Comparison of ENCODE assay signal across 8 cellular contexts in the genomic region with DNA sequence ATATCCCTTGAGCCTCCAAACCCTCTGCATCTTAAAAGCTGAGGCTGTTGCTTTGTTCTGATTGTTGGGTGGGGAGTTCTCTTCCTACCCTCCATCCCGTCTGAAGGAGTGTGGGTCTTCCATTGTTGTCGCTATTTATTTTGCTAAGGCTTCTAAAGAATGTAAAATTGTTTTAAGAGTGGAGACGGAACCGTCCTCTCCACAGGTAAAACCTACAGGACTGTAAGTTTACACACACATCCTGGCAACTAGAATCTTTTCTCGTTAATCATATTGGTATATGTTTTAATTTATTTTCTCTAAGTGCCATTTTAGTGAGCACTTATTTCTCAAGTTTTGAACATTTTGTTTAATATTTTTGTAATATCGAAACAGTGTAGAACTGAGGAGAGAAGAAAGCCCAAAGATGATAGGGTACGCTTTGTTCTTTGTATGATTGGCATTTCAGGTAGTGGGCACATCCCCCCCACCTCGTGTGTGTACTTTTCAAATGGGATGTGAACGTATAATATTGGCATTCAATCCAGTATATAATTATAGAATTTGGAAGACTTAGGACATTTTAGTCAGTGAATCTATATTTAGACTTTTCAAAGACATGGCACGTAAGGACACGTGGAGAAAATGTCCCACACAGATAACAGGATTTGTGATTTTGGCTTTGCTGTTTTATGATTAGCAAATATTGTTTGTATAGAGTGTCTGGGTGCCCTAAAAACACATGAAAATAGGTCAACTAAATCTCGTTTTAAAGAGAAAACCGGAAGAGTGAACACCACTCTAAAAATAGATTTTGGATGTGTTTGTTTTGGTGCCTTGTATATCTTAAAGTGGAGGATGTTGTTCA. TPM values are rescaled to one million over a fixed set of nuclear protein-coding genes. Genes with fewer than 3 reads are reported as not detected.
DNase-seq lines count a peak whose midpoint lies in the region; ATAC-seq, FAIRE-seq and TF ChIP-seq lines count a peak whose summit lies in the region.

No MANE protein-coding gene starts in this region.

- H3K27ac Mint-ChIP-seq in osteocyte (ENCODE audit: unreplicated experiment) = peak overlapping the region; percentile 99

- H3K9me2 ChIP-seq in PC-9 (ENCODE audit: insufficient read depth) = no peaks in the 10 kb centered on the region

- no peak for TF ChIP-seq RAD21 in A549 (conservative IDR thresholded peaks at IDR 0.05 in 1 of 2, IDR thresholded peaks at IDR 0.05 in 1 of 2)

- no peak for TF ChIP-seq POLR2A in A549 (IDR thresholded peaks at IDR 0.05; ENCODE audit: low read length)

- 2% methylated on average over 13 of the region's 13 CpGs for WGBS in A549 (ENCODE audit: missing lambda C conversion rate)

- no peak for FAIRE-seq in A549 (lab: Jason Lieb, UNC)

- no peaks in the 10 kb centered on the region for H3K27me3 Mint-ChIP-seq in osteocyte (ENCODE audit: unreplicated experiment)

- CTCF ChIA-PET in A549 (lab: Yijun Ruan, JAX) = interaction anchor here (1.0 kb wide), 1 partner anchor 81 kb away, joined by 3 read pairs; no protein-coding TSS in a partner anchor
- CTCF ChIA-PET in PC-9 (lab: Charles Lee) = no interaction called here

- peak overlapping the region; percentile 99 for H3K4me3 Mint-ChIP-seq in osteocyte (ENCODE audit: unreplicated experiment)

- H2AFZ ChIP-seq in PC-9 = peak overlapping the region; percentile 91

- peaks cover 12% of the 10 kb centered on the region for H3K36me3 ChIP-seq in PC-9 (ENCODE audit: low read depth)

- POLR2A ChIA-PET in A549 (lab: Yijun Ruan, JAX) (interaction anchor here (1.0 to 1.5 kb wide), 2 partner anchors 12 to 29 kb away, joined by 3 read pairs; no protein-coding TSS in a partner anchor), PC-9 (lab: Charles Lee; ENCODE audit: unreplicated experiment) (no interaction called here)

- peak in 1 of 2 experiments; percentile 24; a peak in 3 of 6 replicates for ATAC-seq in A549

- H4K20me1 ChIP-seq in PC-9 (ENCODE audit: insufficient read depth) = peaks cover 13% of the 10 kb centered on the region

- peaks cover 62% of the 10 kb centered on the region for H3K79me2 ChIP-seq in PC-9 (ENCODE audit: low read depth)

- BruUV-seq in PC-9 (replicated peaks; lab: Mats Ljungman, UMichigan) = no TSS peak

- H3F3A ChIP-seq in PC-9 (ENCODE audit: insufficient read depth, low read depth) = peaks cover 7% of the 10 kb centered on the region; the same call in 1 of the 2 replicates

- peak in 1 of 2 experiments; percentile 1 for DNase-seq in A549 (ENCODE audit: low read depth in 1 of 2, low spot score in 1 of 2)
- peak; percentile 29 for DNase-seq in GM20000 (ENCODE audit: low spot score)
- no peak for DNase-seq in PC-9
- DNase-seq in epithelial cell of prostate (ENCODE audit: low read depth, low spot score) = no peak
- DNase-seq in osteocyte (ENCODE audit: extremely low spot score, unreplicated experiment) = no peak
- DNase-seq in NCI-H510A treated with DMSO at 0.1 percent for 48 hours (lab: John Stamatoyannopoulos, UW) = no peak
- no peak for DNase-seq in NCI-H524 (lab: John Stamatoyannopoulos, UW)
- no peak for DNase-seq in NCI-H1694 treated with DMSO at 0.1 percent for 48 hours (lab: John Stamatoyannopoulos, UW)

- no peaks in the 10 kb centered on the region for H3K9me3 Mint-ChIP-seq in osteocyte (ENCODE audit: unreplicated experiment)

- H3K27ac ChIP-seq in A549 (peak overlapping the region; percentile 86 to 100), PC-9 (peak overlapping the region; percentile 85), epithelial cell of prostate (peak overlapping the region; percentile 93)

- H3K9me3 ChIP-seq in A549 = no peaks in the 10 kb centered on the region
- H3K9me3 ChIP-seq in PC-9 (ENCODE audit: insufficient read depth, low read depth) = no peaks in the 10 kb centered on the region

- H3K4me2 ChIP-seq in A549 (peak overlapping the region; percentile 90), PC-9 (peak overlapping the region; percentile 92)

- peaks cover 46% of the 10 kb centered on the region for H3K4me1 Mint-ChIP-seq in osteocyte (ENCODE audit: unreplicated experiment)

- H3K27me3 ChIP-seq in PC-9 (ENCODE audit: insufficient read depth, low read depth) = no peaks in the 10 kb centered on the region

- TF ChIP-seq CTCF in A549 (IDR thresholded peaks at IDR 0.05) (no peak), GM20000 (IDR thresholded peaks at IDR 0.05; ENCODE audit: extremely low read depth, missing control alignments) (no peak), PC-9 (conservative IDR thresholded peaks at IDR 0.05) (no peak), osteocyte (IDR thresholded peaks at IDR 0.05) (no peak)

- peaks cover 5% of the 10 kb centered on the region for H3K36me3 Mint-ChIP-seq in osteocyte (ENCODE audit: unreplicated experiment)

- H3K4me1 ChIP-seq in A549 (peaks cover 17% of the 10 kb centered on the region), PC-9 (replicated peaks; ENCODE audit: insufficient read depth) (peaks cover 30% of the 10 kb centered on the region)

- intact Hi-C loops in PC-9 (cut with micrococcal nuclease; ENCODE audit: unreplicated experiment) = loop anchor here (1.0 to 10.0 kb wide), 2 partner anchors 75 to 1483 kb away; partner anchors contain the start of gene ECHDC1

- TF ChIP-seq EP300 in A549 (IDR thresholded peaks at IDR 0.05) = no peak

- peak overlapping the region; percentile 66 for H3K4me3 ChIP-seq in A549
- H3K4me3 ChIP-seq in PC-9 = peak overlapping the region; percentile 65

TF ChIP-seq in A549, 52 proteins besides CTCF, POLR2A, EP300 and RAD21:
- TF ChIP-seq HOXA7 (CRISPR knock-in tag; IDR thresholded peaks at IDR 0.05) = no peak
- TF ChIP-seq TFCP2L1 (CRISPR knock-in tag; IDR thresholded peaks at IDR 0.05) = no peak
- no peak for TF ChIP-seq MYC (IDR thresholded peaks at IDR 0.05; ENCODE audit: borderline replicate concordance, low read length)
- no peak for TF ChIP-seq FOXS1 (CRISPR knock-in tag; IDR thresholded peaks at IDR 0.05)
- TF ChIP-seq NPAS2 (CRISPR knock-in tag; IDR thresholded peaks at IDR 0.05; ENCODE audit: borderline replicate concordance) = no peak
- TF ChIP-seq, protein P1, sequence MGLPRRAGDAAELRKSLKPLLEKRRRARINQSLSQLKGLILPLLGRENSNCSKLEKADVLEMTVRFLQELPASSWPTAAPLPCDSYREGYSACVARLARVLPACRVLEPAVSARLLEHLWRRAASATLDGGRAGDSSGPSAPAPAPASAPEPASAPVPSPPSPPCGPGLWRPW (IDR thresholded peaks at IDR 0.05) = no peak
- TF ChIP-seq CHD4 (IDR thresholded peaks at IDR 0.05; ENCODE audit: borderline replicate concordance) = no peak
- TF ChIP-seq ZNF302 (CRISPR knock-in tag; IDR thresholded peaks at IDR 0.05) = no peak
- no peak for TF ChIP-seq JUN (IDR thresholded peaks at IDR 0.05)

RNA-seq across cellular contexts. Expression of gene RNF146, which starts 1.3 kb away (rescaled TPM):
- polyA plus RNA-seq in A549 (2011; rRNA removed) (31.9 and 33.2 TPM in 2 replicates), A549 (2017; fragmentation: RNase III; extraction: RNeasy Plus Mini Kit Qiagen cat#74134 plus additional on column Dnase treatment) (15.7 to 19.0 TPM (median 18.9 TPM) in 3 replicates)
- 6.7 and 6.8 TPM in 2 replicates for polyA plus RNA-seq in A549 (2012; cell fraction: cytosol; rRNA removed)
- 6.5 and 10.4 TPM in 2 replicates for polyA plus RNA-seq in A549 (2012; cell fraction: nucleus; rRNA removed)
- 14.9 and 15.3 TPM in 2 replicates for polyA minus RNA-seq in A549 (2011; rRNA and poly(A)+ RNA removed)
- total RNA-seq in PC-9 (2021) (26.0 and 28.6 TPM in 2 replicates), osteocyte (53.9 and 58.4 TPM in 2 replicates)
